1 cellular context compared by ENCODE assay signal in the genomic region with DNA sequence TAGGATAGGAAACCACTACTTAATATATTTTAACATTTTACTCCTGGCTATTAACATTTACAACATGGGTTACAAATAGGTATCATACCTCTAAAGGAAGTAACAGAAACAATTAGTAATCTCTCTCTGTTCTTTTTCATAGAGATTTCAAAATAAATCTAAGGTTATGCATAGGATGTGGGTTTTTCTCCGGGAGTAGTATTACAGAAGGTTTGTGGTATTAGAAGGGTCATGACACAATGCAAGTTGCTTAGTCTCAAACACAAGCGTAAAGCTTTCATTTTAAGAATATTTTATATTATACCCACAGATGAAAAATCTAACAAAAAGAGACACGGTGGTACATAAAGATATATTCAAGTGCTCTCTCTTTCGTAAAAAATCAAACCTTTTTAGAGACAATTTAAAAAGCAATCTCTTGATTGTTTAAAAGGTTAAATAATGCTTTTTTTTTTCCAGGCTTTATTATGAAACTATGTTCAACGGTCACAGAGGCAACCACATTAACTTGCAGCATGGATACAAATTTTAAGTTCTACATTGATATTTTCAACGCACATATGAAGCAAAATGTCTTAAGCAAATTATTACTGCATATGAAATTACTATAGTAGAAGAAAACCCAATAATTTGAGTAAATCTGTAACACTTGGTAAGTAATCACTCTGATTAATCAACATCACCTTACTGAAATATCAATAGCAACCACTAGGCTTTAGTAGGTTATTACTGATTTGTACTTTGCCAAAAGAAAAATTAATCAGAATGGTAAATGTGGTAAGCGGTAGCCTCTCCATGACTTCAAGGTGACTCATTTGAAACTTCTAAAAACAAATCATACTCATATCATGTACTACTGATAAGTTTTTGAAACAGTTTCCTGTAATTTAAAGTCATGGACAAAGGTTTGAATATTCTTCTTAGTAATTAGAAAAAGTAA.
TF ChIP-seq lines count a peak whose summit lies in the region.

No MANE protein-coding gene starts in this region.

TF ChIP-seq in WTC11, 78 proteins besides CTCF, POLR2A, EP300 and RAD21 (continued from another document):
- TF ChIP-seq, protein P1, sequence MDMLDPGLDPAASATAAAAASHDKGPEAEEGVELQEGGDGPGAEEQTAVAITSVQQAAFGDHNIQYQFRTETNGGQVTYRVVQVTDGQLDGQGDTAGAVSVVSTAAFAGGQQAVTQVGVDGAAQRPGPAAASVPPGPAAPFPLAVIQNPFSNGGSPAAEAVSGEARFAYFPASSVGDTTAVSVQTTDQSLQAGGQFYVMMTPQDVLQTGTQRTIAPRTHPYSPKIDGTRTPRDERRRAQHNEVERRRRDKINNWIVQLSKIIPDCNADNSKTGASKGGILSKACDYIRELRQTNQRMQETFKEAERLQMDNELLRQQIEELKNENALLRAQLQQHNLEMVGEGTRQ (CRISPR knock-in tag; IDR thresholded peaks at IDR 0.05): no peak
